ENCODE assay signal across 14 cellular contexts in the genomic region with DNA sequence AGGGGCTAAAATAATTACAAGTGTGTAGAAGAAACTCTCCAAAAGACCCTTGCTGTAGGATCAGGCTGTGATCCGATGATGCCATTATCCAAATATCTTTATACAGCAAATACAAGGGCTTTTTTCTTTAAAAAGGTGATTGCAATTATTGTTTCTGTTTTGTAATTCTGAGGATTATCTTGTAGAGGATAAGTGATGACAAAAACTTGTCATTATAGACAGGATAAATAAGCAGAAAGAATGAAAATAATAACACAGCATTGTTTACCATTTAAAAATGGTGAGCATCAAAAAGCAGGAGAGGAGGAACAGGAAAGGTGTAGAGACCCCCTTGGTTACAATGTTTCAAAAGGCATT.
"Had no signal": no experiment of that assay in that cellular context is flagged by ENCODE, and none has a peak within 500 bp of the region (broad histone marks: within the 10 kb centered on the region; RNA-seq: fewer than 3 reads in every experiment).

No MANE protein-coding gene starts in this region.

- H3K9me3 ChIP-seq: MG63, SK-N-SH had no signal

- ATAC-seq: Panc1, PC-3 had no signal

- H3K9ac ChIP-seq: SK-N-SH had no signal

- H3K27ac ChIP-seq: RWPE1 had no signal

- H3K9me2 ChIP-seq: SK-N-SH had no signal

- H3K4me2 ChIP-seq: SK-N-SH had no signal

- H3K36me3 ChIP-seq: MG63 had no signal

- DNase-seq: Karpas-422, KG1, MG63, NCI-H187 treated with DMSO at 0.1 percent for 48 hours, NCI-H2029 treated with DMSO at 0.1 percent for 48 hours, NCI-H345, NCI-H446 treated with DMSO at 0.1 percent for 48 hours, NCI-H510A treated with DMSO at 0.1 percent for 48 hours, NCI-H526, PC-3, SW 1271 had no signal

- H3K4me3 ChIP-seq: MG63 had no signal
